In genomic region chrX:116961872-116962582, GRCh38 we compare ENCODE assay signal across 12 cellular contexts.
A peak's percentile ranks its signal among the peaks of the same experiment; 100 is the strongest.
DNase-seq lines count a peak whose midpoint lies in the region; ATAC-seq and TF ChIP-seq lines count a peak whose summit lies in the region.
"Had no signal": no experiment of that assay in that cellular context is flagged by ENCODE, and none has a peak within 500 bp of the region (broad histone marks: within the 10 kb centered on the region; RNA-seq: fewer than 3 reads in every experiment).

No MANE protein-coding gene starts in this region.

- H3K27me3 Mint-ChIP-seq in neural crest cell (ENCODE audit: low read depth), result no peaks in the 10 kb centered on the region
- H3K27me3 Mint-ChIP-seq: activated CD4-positive, alpha-beta T cell treated with anti-CD3 and anti-CD28 coated beads, Interleukin-2, amount 10 ng/mL, durations not matched to agents 7 days and 5 days had no signal

- peak; percentile 38; the same call in 1 of the 2 replicates for TF ChIP-seq CTCF in LNCAP (IDR thresholded peaks at IDR 0.05)
- peak; percentile 66 for TF ChIP-seq CTCF in neural crest cell (conservative IDR thresholded peaks at IDR 0.05)

- H3K9me3 Mint-ChIP-seq in neural crest cell, result peaks cover 3% of the 10 kb centered on the region
- H3K9me3 Mint-ChIP-seq: activated CD4-positive, alpha-beta T cell treated with anti-CD3 and anti-CD28 coated beads, Interleukin-2, amount 10 ng/mL, durations not matched to agents 7 days and 5 days had no signal

- DNase-seq in DMS 273 (lab: John Stamatoyannopoulos, UW; ENCODE audit: unreplicated experiment) (peak; percentile 9), DMS 273 treated with DMSO at 0.1 percent for 48 hours (lab: John Stamatoyannopoulos, UW) (no peak), ecto neural progenitor cell (ENCODE audit: low spot score) (peak; percentile 46), neural crest cell (ENCODE audit: low read depth, low spot score) (no peak), NOMO-1 treated with DMSO at 0.1 percent for 48 hours (lab: John Stamatoyannopoulos, UW; ENCODE audit: unreplicated experiment) (no peak), NCI-H146 (lab: John Stamatoyannopoulos, UW) (no peak)
- DNase-seq in stimulated activated naive CD8-positive, alpha-beta T cell treated with anti-CD3 and anti-CD28 coated beads, Interleukin-15, Interleukin-2, amounts not matched to agents 100 U/mL and 50 U/mL, for 24 hours, result no peak
- DNase-seq: 8988T; activated CD4-positive, alpha-beta T cell treated with anti-CD3 and anti-CD28 coated beads, Interleukin-2, amount 10 ng/mL, durations not matched to agents 7 days and 5 days; colonic mucosa had no signal

- no peaks in the 10 kb centered on the region for H3K36me3 Mint-ChIP-seq in neural crest cell (ENCODE audit: low read depth)

- no peak overlapping the region for H3K27ac Mint-ChIP-seq in neural crest cell (ENCODE audit: unreplicated experiment)
- H3K27ac Mint-ChIP-seq: activated CD4-positive, alpha-beta T cell treated with anti-CD3 and anti-CD28 coated beads, Interleukin-2, amount 10 ng/mL, durations not matched to agents 7 days and 5 days had no signal

- H3K4me1 Mint-ChIP-seq in neural crest cell, result no peaks in the 10 kb centered on the region
- H3K4me1 Mint-ChIP-seq: activated CD4-positive, alpha-beta T cell treated with anti-CD3 and anti-CD28 coated beads, Interleukin-2, amount 10 ng/mL, durations not matched to agents 7 days and 5 days had no signal

- no peak for ATAC-seq in stimulated activated naive CD8-positive, alpha-beta T cell treated with anti-CD3 and anti-CD28 coated beads, Interleukin-15, Interleukin-2, amounts not matched to agents 100 U/mL and 50 U/mL, for 24 hours
- ATAC-seq: HCT116 had no signal

- no peak overlapping the region for H3K4me3 Mint-ChIP-seq in neural crest cell
- H3K4me3 Mint-ChIP-seq: activated CD4-positive, alpha-beta T cell treated with anti-CD3 and anti-CD28 coated beads, Interleukin-2, amount 10 ng/mL, durations not matched to agents 7 days and 5 days had no signal

Comparison
In these comparisons a context has a peak if more than half of its experiments do, and no peak if none do; other contexts are left out.
1. DNase-seq: peak in DMS 273 (single experiment) and ecto neural progenitor cell (single experiment); none in DMS 273 treated with DMSO at 0.1 percent for 48 hours (single experiment), neural crest cell (single experiment), stimulated activated naive CD8-positive, alpha-beta T cell treated with anti-CD3 and anti-CD28 coated beads, Interleukin-15, Interleukin-2, amounts not matched to agents 100 U/mL and 50 U/mL, for 24 hours (single experiment), NOMO-1 treated with DMSO at 0.1 percent for 48 hours (single experiment) and NCI-H146 (single experiment).